1 cellular context compared by ENCODE assay signal in genomic region chr4:181684310-181684709, GRCh38.
TF ChIP-seq lines count a peak whose summit lies in the region.

No MANE protein-coding gene starts in this region.

TF ChIP-seq in IMR-90, 13 proteins besides CTCF, POLR2A, EP300 and RAD21:
- TF ChIP-seq, protein P1, sequence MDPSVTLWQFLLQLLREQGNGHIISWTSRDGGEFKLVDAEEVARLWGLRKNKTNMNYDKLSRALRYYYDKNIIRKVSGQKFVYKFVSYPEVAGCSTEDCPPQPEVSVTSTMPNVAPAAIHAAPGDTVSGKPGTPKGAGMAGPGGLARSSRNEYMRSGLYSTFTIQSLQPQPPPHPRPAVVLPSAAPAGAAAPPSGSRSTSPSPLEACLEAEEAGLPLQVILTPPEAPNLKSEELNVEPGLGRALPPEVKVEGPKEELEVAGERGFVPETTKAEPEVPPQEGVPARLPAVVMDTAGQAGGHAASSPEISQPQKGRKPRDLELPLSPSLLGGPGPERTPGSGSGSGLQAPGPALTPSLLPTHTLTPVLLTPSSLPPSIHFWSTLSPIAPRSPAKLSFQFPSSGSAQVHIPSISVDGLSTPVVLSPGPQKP (IDR thresholded peaks at IDR 0.05; ENCODE audit: borderline replicate concordance, low read depth, low read length): no peak
- peak; percentile 90 for TF ChIP-seq CEBPB (IDR thresholded peaks at IDR 0.05; ENCODE audit: low read depth, low read length)
- TF ChIP-seq RFX5 (IDR thresholded peaks at IDR 0.05; ENCODE audit: low read depth, low read length): no peak
